6 cellular contexts compared by ENCODE assay signal in the genomic region with DNA sequence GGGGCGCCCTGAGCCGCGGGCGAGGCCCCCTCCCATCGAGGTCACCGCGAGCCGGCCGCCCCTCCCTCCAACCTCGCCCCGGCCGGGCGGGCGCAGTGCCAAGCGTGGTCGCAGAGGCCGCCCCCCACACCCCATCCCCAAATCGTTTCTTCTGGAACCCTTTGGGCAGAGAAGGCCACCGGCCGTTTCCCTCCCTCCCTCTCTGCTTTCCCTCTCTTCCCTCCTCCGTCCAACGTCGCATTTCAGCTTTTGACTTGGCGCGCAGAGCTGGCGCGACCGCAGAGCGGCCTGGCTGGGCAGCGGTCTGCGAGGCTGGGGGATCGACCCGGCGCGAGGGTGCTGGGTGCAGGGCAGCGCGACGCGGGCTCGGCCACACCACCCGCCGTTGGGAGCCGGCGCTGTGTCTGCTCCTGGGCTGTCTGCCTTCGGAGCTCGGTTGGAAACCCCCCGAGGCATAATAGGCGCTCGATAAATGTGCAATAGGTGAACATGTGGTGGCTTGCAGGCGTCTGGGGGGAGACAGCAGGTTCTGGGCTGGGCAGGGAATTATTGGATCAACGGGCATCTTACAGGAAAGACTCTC. TPM values are rescaled to one million over a fixed set of nuclear protein-coding genes. Genes with fewer than 3 reads are reported as not detected.
DNase-seq lines count a peak whose midpoint lies in the region; TF ChIP-seq lines count a peak whose summit lies in the region.

No MANE protein-coding gene starts in this region.

- H3K4me3 Mint-ChIP-seq in immature natural killer cell = peak overlapping the region in 1 of 5 donors; percentile 48
- no peak overlapping the region for H3K4me3 Mint-ChIP-seq in activated CD4-positive, alpha-beta memory T cell treated with anti-CD3 and anti-CD28 coated beads for 36 hours

- peak overlapping the region; percentile 75 for H3K9ac ChIP-seq in HUES64 (ENCODE audit: low read depth, low read length)

- in situ Hi-C loops in T47D (cut with HindIII; ENCODE audit: low pct_unique_long_range_greater_than_20kb, low sequenced_read_pairs) = no loop called here

- DNase-seq in T47D (ENCODE audit: low read depth in 1 of 2, low spot score in 1 of 2) (peak; percentile 38 to 52), osteoblast (ENCODE audit: insufficient read length, low spot score, missing footprints) (peak; percentile 94), immature natural killer cell (no peak)
- DNase-seq in activated CD4-positive, alpha-beta memory T cell treated with anti-CD3 and anti-CD28 coated beads for 36 hours = no peak

- peaks cover 0 to 7% of the 10 kb centered on the region in 2 donors for H3K4me1 Mint-ChIP-seq in immature natural killer cell
- peaks cover 17% of the 10 kb centered on the region for H3K4me1 Mint-ChIP-seq in activated CD4-positive, alpha-beta memory T cell treated with anti-CD3 and anti-CD28 coated beads for 36 hours (ENCODE audit: low read depth)

- H3K4me3 ChIP-seq in ACC112 (ENCODE audit: low read depth, low read length) (peak overlapping the region; percentile 92), HUES64 (ENCODE audit: low read length) (peak overlapping the region; percentile 50), osteoblast (ENCODE audit: insufficient read depth, low read length) (peak overlapping the region; percentile 71)

- no peak overlapping the region for H3K27ac Mint-ChIP-seq in immature natural killer cell
- no peak overlapping the region for H3K27ac Mint-ChIP-seq in activated CD4-positive, alpha-beta memory T cell treated with anti-CD3 and anti-CD28 coated beads for 36 hours

- peak overlapping the region; percentile 87 for H3K4me2 ChIP-seq in osteoblast (ENCODE audit: insufficient read depth, low read length)

- 2% methylated on average over 51 of the region's 51 CpGs for WGBS in HUES64

- POLR2A ChIA-PET in activated CD4-positive, alpha-beta memory T cell treated with anti-CD3 and anti-CD28 coated beads for 36 hours (lab: Charles Lee) = interaction anchor here (1.6 kb wide), 1 partner anchor 52 kb away, joined by 5 read pairs; no protein-coding TSS in a partner anchor

- H3K27me3 Mint-ChIP-seq in immature natural killer cell (ENCODE audit: low read depth in 3 of 3) = peaks cover 8 to 19% (median 10%) of the 10 kb centered on the region in 3 donors
- peaks cover 30% of the 10 kb centered on the region for H3K27me3 Mint-ChIP-seq in activated CD4-positive, alpha-beta memory T cell treated with anti-CD3 and anti-CD28 coated beads for 36 hours

- intact Hi-C loops in activated CD4-positive, alpha-beta memory T cell treated with anti-CD3 and anti-CD28 coated beads for 36 hours (cut with micrococcal nuclease) = no loop called here

- peaks cover 24% of the 10 kb centered on the region for H3K4me1 ChIP-seq in ACC112 (ENCODE audit: control insufficient read depth, insufficient read depth, low read length, unreplicated experiment)
- H3K4me1 ChIP-seq in HUES64 (ENCODE audit: insufficient read depth, low read length) = peaks cover 12% of the 10 kb centered on the region
- peaks cover 8% of the 10 kb centered on the region for H3K4me1 ChIP-seq in osteoblast (ENCODE audit: insufficient read depth, low read length)

- no peak for TF ChIP-seq CTCF in osteoblast (IDR thresholded peaks at IDR 0.05; ENCODE audit: extremely low read depth, low read depth, low read length)

- H3K36me3 Mint-ChIP-seq in immature natural killer cell = no peaks in the 10 kb centered on the region
- peaks cover 2% of the 10 kb centered on the region for H3K36me3 Mint-ChIP-seq in activated CD4-positive, alpha-beta memory T cell treated with anti-CD3 and anti-CD28 coated beads for 36 hours

- H3K27me3 ChIP-seq in ACC112 (ENCODE audit: insufficient read depth, low read length) = no peaks in the 10 kb centered on the region
- H3K27me3 ChIP-seq in HUES64 (ENCODE audit: insufficient read depth, low read length) = peaks cover 51% of the 10 kb centered on the region
- H3K27me3 ChIP-seq in osteoblast (ENCODE audit: insufficient read depth, low read length) = no peaks in the 10 kb centered on the region

- peak overlapping the region; percentile 36 for H2AFZ ChIP-seq in ACC112 (ENCODE audit: low read length, unreplicated experiment)
- no peak overlapping the region for H2AFZ ChIP-seq in osteoblast (ENCODE audit: low read length)

- H3K79me2 ChIP-seq in ACC112 (ENCODE audit: control insufficient read depth, insufficient read depth, low read length, unreplicated experiment) = no peaks in the 10 kb centered on the region
- H3K79me2 ChIP-seq in osteoblast (ENCODE audit: insufficient read depth, low read length) = no peaks in the 10 kb centered on the region

- no peaks in the 10 kb centered on the region for H3K9me3 ChIP-seq in HUES64 (ENCODE audit: insufficient read depth, low read depth, low read length)
- H3K9me3 ChIP-seq in osteoblast (ENCODE audit: low read depth, low read length) = no peaks in the 10 kb centered on the region

- H3K36me3 ChIP-seq in ACC112 (ENCODE audit: insufficient read depth, low read length) = no peaks in the 10 kb centered on the region
- H3K36me3 ChIP-seq in HUES64 (ENCODE audit: insufficient read depth, low read length) = 0 out of 2 replicates have a peak, but pooled peaks cover 3% of the 10 kb centered on the region
- H3K36me3 ChIP-seq in osteoblast (ENCODE audit: insufficient read depth, low read length) = no peaks in the 10 kb centered on the region

- CTCF ChIA-PET in activated CD4-positive, alpha-beta memory T cell treated with anti-CD3 and anti-CD28 coated beads for 36 hours (lab: Charles Lee) = interaction anchor here (0.8 to 1.9 kb wide), 2 partner anchors 19 to 32 kb away, joined by 3 to 5 read pairs; no protein-coding TSS in a partner anchor

- H3K27ac ChIP-seq in ACC112 (ENCODE audit: low read depth, low read length) (no peak overlapping the region; the same call in 1 of the 2 replicates), HUES64 (ENCODE audit: low read depth, low read length) (peak overlapping the region; percentile 25; the same call in 1 of the 2 replicates), osteoblast (ENCODE audit: low read depth, low read length) (no peak overlapping the region)

- H4K20me1 ChIP-seq in osteoblast (ENCODE audit: insufficient read depth, low read length) = peaks cover 3% of the 10 kb centered on the region

- H3K9me3 Mint-ChIP-seq in immature natural killer cell = no peaks in the 10 kb centered on the region
- no peaks in the 10 kb centered on the region for H3K9me3 Mint-ChIP-seq in activated CD4-positive, alpha-beta memory T cell treated with anti-CD3 and anti-CD28 coated beads for 36 hours

RNA-seq across cellular contexts. Expression of gene NTN3, which starts 2.9 kb away (rescaled TPM):
- 0.15 TPM for polyA plus RNA-seq in HUES64 (2013, experiment 1 of 2)
- 0.19 TPM for polyA plus RNA-seq in HUES64 (2013, experiment 2 of 2)
- total RNA-seq in osteoblast = under 0.01 and 0.36 TPM in 2 replicates
- polyA plus RNA-seq in immature natural killer cell = not detected
- not detected for total RNA-seq in activated CD4-positive, alpha-beta memory T cell treated with anti-CD3 and anti-CD28 coated beads for 36 hours

RNA-seq across cellular contexts. Expression of gene TBC1D24, which starts 6.7 kb away (rescaled TPM):
- 4.2 TPM for polyA plus RNA-seq in HUES64 (2013, experiment 1 of 2)
- polyA plus RNA-seq in HUES64 (2013, experiment 2 of 2) = 7.0 TPM
- 15.9 and 16.6 TPM in 2 replicates for total RNA-seq in osteoblast
- 1 to 10 TPM; 1.1 to 4.5 (median 2.4) TPM for polyA plus RNA-seq in immature natural killer cell
- total RNA-seq in activated CD4-positive, alpha-beta memory T cell treated with anti-CD3 and anti-CD28 coated beads for 36 hours = 10 to 100 TPM; 12.2 to 12.4 TPM

RNA-seq across cellular contexts. Expression of gene TEDC2, which starts 8.3 kb away (rescaled TPM):
- polyA plus RNA-seq in HUES64 (2013, experiment 1 of 2) = 38.0 TPM
- polyA plus RNA-seq in HUES64 (2013, experiment 2 of 2) = 33.7 TPM
- 3.5 and 5.1 TPM in 2 replicates for total RNA-seq in osteoblast
- under 1 TPM in 2 of 3 donors, not detected in 1; 0.22 to 0.85 TPM for polyA plus RNA-seq in immature natural killer cell
- 10 to 100 TPM; 23.9 to 24.3 TPM for total RNA-seq in activated CD4-positive, alpha-beta memory T cell treated with anti-CD3 and anti-CD28 coated beads for 36 hours

RNA-seq across cellular contexts. Expression of gene CCNF, which starts 39.0 kb away (rescaled TPM):
- polyA plus RNA-seq in HUES64 (2013, experiment 1 of 2) = 26.0 TPM
- polyA plus RNA-seq in HUES64 (2013, experiment 2 of 2) = 27.6 TPM
- total RNA-seq in osteoblast = 6.9 and 7.4 TPM in 2 replicates
- 10 to 100 TPM in 1 of 3 donors, 1 to 10 TPM in 2; 1.5 to 10.9 (median 4.5) TPM for polyA plus RNA-seq in immature natural killer cell
- 10 to 100 TPM; 53.5 to 54.7 TPM for total RNA-seq in activated CD4-positive, alpha-beta memory T cell treated with anti-CD3 and anti-CD28 coated beads for 36 hours

RNA-seq across cellular contexts. Expression of gene ATP6V0C, which starts 45.5 kb away (rescaled TPM):
- polyA plus RNA-seq in HUES64 (2013, experiment 1 of 2) = 201 TPM
- 219 TPM for polyA plus RNA-seq in HUES64 (2013, experiment 2 of 2)
- total RNA-seq in osteoblast = 18.8 and 22.7 TPM in 2 replicates
- polyA plus RNA-seq in immature natural killer cell = 100 to 1,000 TPM in 1 of 3 donors, 10 to 100 TPM in 2; 70.9 to 116 (median 90.8) TPM
- 100 to 1,000 TPM; 111 to 115 TPM for total RNA-seq in activated CD4-positive, alpha-beta memory T cell treated with anti-CD3 and anti-CD28 coated beads for 36 hours

Comparison
In these comparisons a context has a peak if more than half of its experiments do, and no peak if none do; other contexts are left out.
1. DNase-seq: peak in T47D (2 of 2) and osteoblast (single experiment); none in immature natural killer cell (0 of 3) and activated CD4-positive, alpha-beta memory T cell treated with anti-CD3 and anti-CD28 coated beads for 36 hours (single experiment).
2. Peak in every context shown above with its lines, with median percentiles within 50 percentile points of each other: H3K4me3 ChIP-seq.